12 cellular contexts compared by ENCODE assay signal in the genomic region with DNA sequence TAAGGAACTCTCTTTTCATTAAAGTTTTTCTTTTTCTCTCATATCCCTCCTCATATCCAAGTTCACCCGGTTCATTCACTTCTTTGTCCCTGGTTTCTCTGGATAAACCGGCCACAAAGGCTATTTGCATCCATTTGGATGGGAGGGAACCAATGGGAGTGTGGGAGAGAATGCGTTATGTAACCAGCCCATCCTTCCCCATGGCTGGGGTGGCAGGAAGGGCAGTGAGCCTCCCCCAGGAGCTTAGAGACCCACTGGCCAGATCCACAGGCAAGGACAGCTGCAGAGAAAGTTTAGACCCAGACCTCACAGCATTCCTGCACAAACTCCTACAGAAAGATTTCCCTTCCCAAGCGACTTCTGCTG. TPM values are rescaled to one million over a fixed set of nuclear protein-coding genes. Genes with fewer than 3 reads are reported as not detected.
DNase-seq lines count a peak whose midpoint lies in the region; TF ChIP-seq lines count a peak whose summit lies in the region.
"Had no signal": no experiment of that assay in that cellular context is flagged by ENCODE, and none has a peak within 500 bp of the region (broad histone marks: within the 10 kb centered on the region; RNA-seq: fewer than 3 reads in every experiment).

No MANE protein-coding gene starts in this region.

- intact Hi-C loops in activated naive CD4-positive, alpha-beta T cell treated with anti-CD3 and anti-CD28 coated beads for 36 hours (cut with micrococcal nuclease) = loop anchor here (1.0 kb wide), 2 partner anchors 7 to 9 kb away; no protein-coding TSS in a partner anchor

- peak overlapping the region; percentile 80 for H3K27ac Mint-ChIP-seq in activated naive CD4-positive, alpha-beta T cell treated with anti-CD3 and anti-CD28 coated beads for 36 hours
- H3K27ac Mint-ChIP-seq in activated naive CD4-positive, alpha-beta T cell treated with anti-CD3 and anti-CD28 coated beads, Interleukin-2, amount 10 ng/mL, durations not matched to agents 7 days and 5 days = no peak overlapping the region

- CTCF ChIA-PET in activated naive CD4-positive, alpha-beta T cell treated with anti-CD3 and anti-CD28 coated beads for 36 hours (lab: Charles Lee) = interaction anchor here (1.0 to 1.3 kb wide), 4 partner anchors 10 to 20 kb away, joined by 3 to 6 read pairs (median 5); no protein-coding TSS in a partner anchor
- CTCF ChIA-PET in activated naive CD4-positive, alpha-beta T cell treated with anti-CD3 and anti-CD28 coated beads, Interleukin-2, amount 10 ng/mL, durations not matched to agents 7 days and 5 days (lab: Charles Lee) = interaction anchor here (1.2 kb wide), 2 partner anchors 11 to 44 kb away, joined by 3 read pairs; no protein-coding TSS in a partner anchor

- peak overlapping the region; percentile 4 for H3K4me2 ChIP-seq in fibroblast of lung (ENCODE audit: extremely low read depth, insufficient read depth, low read length)
- H3K4me2 ChIP-seq in smooth muscle cell = peak overlapping the region; percentile 60

- TF ChIP-seq CTCF in fibroblast of lung (conservative IDR thresholded peaks at IDR 0.05 in 1 of 2, IDR thresholded peaks at IDR 0.05 in 1 of 2; ENCODE audit: low read depth in 1 of 2, low read length in 2 of 2) (no peak), smooth muscle cell (IDR thresholded peaks at IDR 0.05; ENCODE audit: borderline replicate concordance, insufficient read depth, poor library complexity, severe bottlenecking) (no peak)

- no peaks in the 10 kb centered on the region for H3K36me3 Mint-ChIP-seq in activated naive CD4-positive, alpha-beta T cell treated with anti-CD3 and anti-CD28 coated beads for 36 hours (ENCODE audit: low read depth)
- peaks cover 23% of the 10 kb centered on the region for H3K36me3 Mint-ChIP-seq in activated naive CD4-positive, alpha-beta T cell treated with anti-CD3 and anti-CD28 coated beads, Interleukin-2, amount 10 ng/mL, durations not matched to agents 7 days and 5 days

- H3K4me1 ChIP-seq in SJSA1 (replicated peaks) (peaks cover 16% of the 10 kb centered on the region), fibroblast of lung (ENCODE audit: control insufficient read depth, extremely low read depth, insufficient read depth, low read length) (peaks cover 33% of the 10 kb centered on the region), smooth muscle cell (ENCODE audit: low read depth) (no peaks in the 10 kb centered on the region)
- H3K4me1 ChIP-seq: vagina had no signal

- H3K79me2 ChIP-seq in fibroblast of lung (ENCODE audit: control insufficient read depth, insufficient read depth, low read length) (peaks cover 47% of the 10 kb centered on the region), smooth muscle cell (ENCODE audit: low read depth) (no peaks in the 10 kb centered on the region)

- H3F3A ChIP-seq in smooth muscle cell (ENCODE audit: low read depth) = peaks cover 7% of the 10 kb centered on the region

- no peaks in the 10 kb centered on the region for H3K27me3 ChIP-seq in SJSA1 (replicated peaks)
- H3K27me3 ChIP-seq in fibroblast of lung (ENCODE audit: control insufficient read depth, insufficient read depth, low read length) = no peaks in the 10 kb centered on the region
- H3K27me3 ChIP-seq in smooth muscle cell (ENCODE audit: low read depth) = no peaks in the 10 kb centered on the region
- H3K27me3 ChIP-seq: vagina had no signal

- no peak overlapping the region for H3K4me3 Mint-ChIP-seq in activated naive CD4-positive, alpha-beta T cell treated with anti-CD3 and anti-CD28 coated beads for 36 hours
- H3K4me3 Mint-ChIP-seq in activated naive CD4-positive, alpha-beta T cell treated with anti-CD3 and anti-CD28 coated beads, Interleukin-2, amount 10 ng/mL, durations not matched to agents 7 days and 5 days = no peak overlapping the region

- H3K4me3 ChIP-seq in SJSA1 (no peak overlapping the region), fibroblast of lung (replicated peaks in 1 of 4; ENCODE audit: control extremely low read depth in 1 of 4, insufficient read depth in 1 of 4, low read depth in 3 of 4, low read length in 4 of 4) (no peak overlapping the region), smooth muscle cell (no peak overlapping the region)
- H3K4me3 ChIP-seq: skin epidermis, vagina had no signal

- 19% methylated on average over 4 of the region's 4 CpGs for WGBS in smooth muscle cell (ENCODE audit: low lambda C conversion rate)

- no peaks in the 10 kb centered on the region for H3K9me3 ChIP-seq in SJSA1 (replicated peaks)
- H3K9me3 ChIP-seq in fibroblast of lung (ENCODE audit: control insufficient read depth, insufficient read depth, low read depth, low read length) = no peaks in the 10 kb centered on the region
- no peaks in the 10 kb centered on the region for H3K9me3 ChIP-seq in smooth muscle cell (replicated peaks; ENCODE audit: low read depth)
- H3K9me3 ChIP-seq: vagina had no signal

- H3K27ac ChIP-seq in SJSA1 = peak overlapping the region; percentile 22; the same call in 1 of the 2 replicates
- peak overlapping the region; percentile 77 for H3K27ac ChIP-seq in fibroblast of lung (ENCODE audit: insufficient read depth, low read length)
- peak overlapping the region; percentile 71 for H3K27ac ChIP-seq in smooth muscle cell (ENCODE audit: low read depth)
- H3K27ac ChIP-seq: vagina had no signal

- no peak for DNase-seq in activated naive CD4-positive, alpha-beta T cell treated with anti-CD3 and anti-CD28 coated beads for 36 hours
- DNase-seq in activated naive CD4-positive, alpha-beta T cell treated with anti-CD3 and anti-CD28 coated beads, Interleukin-2, amount 10 ng/mL, durations not matched to agents 7 days and 5 days = no peak
- no peak for DNase-seq in SJSA1 (ENCODE audit: low read depth in 1 of 2, low spot score in 2 of 2)
- no peak for DNase-seq in fibroblast of lung (ENCODE audit: low read depth in 2 of 2)
- DNase-seq in smooth muscle cell (lab: John Stamatoyannopoulos, UW; ENCODE audit: unreplicated experiment) = no peak
- DNase-seq in COLO668 (lab: John Stamatoyannopoulos, UW; ENCODE audit: unreplicated experiment) = no peak
- no peak for DNase-seq in SIG-M5 treated with dmso at 0.1 percent for 504 hours (lab: John Stamatoyannopoulos, UW; ENCODE audit: unreplicated experiment)
- DNase-seq in SHP77 (lab: John Stamatoyannopoulos, UW) = no peak
- DNase-seq: aorta, NCI-H510A treated with DMSO at 0.1 percent for 48 hours had no signal

- H2AFZ ChIP-seq in fibroblast of lung (ENCODE audit: low read length) (no peak overlapping the region), smooth muscle cell (ENCODE audit: low read depth) (peak overlapping the region; percentile 11)

- H3K36me3 ChIP-seq in SJSA1 (no peaks in the 10 kb centered on the region), fibroblast of lung (ENCODE audit: control insufficient read depth, insufficient read depth, low read length) (peaks cover 2% of the 10 kb centered on the region), smooth muscle cell (ENCODE audit: low read depth) (no peaks in the 10 kb centered on the region)
- H3K36me3 ChIP-seq: vagina had no signal

- no peaks in the 10 kb centered on the region for H3K9me3 Mint-ChIP-seq in activated naive CD4-positive, alpha-beta T cell treated with anti-CD3 and anti-CD28 coated beads for 36 hours
- H3K9me3 Mint-ChIP-seq in activated naive CD4-positive, alpha-beta T cell treated with anti-CD3 and anti-CD28 coated beads, Interleukin-2, amount 10 ng/mL, durations not matched to agents 7 days and 5 days = no peaks in the 10 kb centered on the region

- H4K20me1 ChIP-seq in fibroblast of lung (ENCODE audit: control insufficient read depth, extremely low read depth, insufficient read depth, low read length) (no peaks in the 10 kb centered on the region), smooth muscle cell (ENCODE audit: low read depth) (no peaks in the 10 kb centered on the region)

- H3K9ac ChIP-seq in fibroblast of lung (ENCODE audit: insufficient read depth, low read length) (peak overlapping the region; percentile 1), smooth muscle cell (ENCODE audit: low read depth) (no peak overlapping the region)

- H3K27me3 Mint-ChIP-seq in activated naive CD4-positive, alpha-beta T cell treated with anti-CD3 and anti-CD28 coated beads for 36 hours (ENCODE audit: low read depth) = no peaks in the 10 kb centered on the region
- no peaks in the 10 kb centered on the region for H3K27me3 Mint-ChIP-seq in activated naive CD4-positive, alpha-beta T cell treated with anti-CD3 and anti-CD28 coated beads, Interleukin-2, amount 10 ng/mL, durations not matched to agents 7 days and 5 days

- H3K4me1 Mint-ChIP-seq in activated naive CD4-positive, alpha-beta T cell treated with anti-CD3 and anti-CD28 coated beads for 36 hours (ENCODE audit: low read depth) = peaks cover 66% of the 10 kb centered on the region
- H3K4me1 Mint-ChIP-seq in activated naive CD4-positive, alpha-beta T cell treated with anti-CD3 and anti-CD28 coated beads, Interleukin-2, amount 10 ng/mL, durations not matched to agents 7 days and 5 days = peaks cover 51% of the 10 kb centered on the region

RNA-seq across cellular contexts. Expression of gene CASS4, which starts 10.7 kb away (rescaled TPM):
- 1 to 10 TPM; 5.1 to 5.2 TPM for total RNA-seq in activated naive CD4-positive, alpha-beta T cell treated with anti-CD3 and anti-CD28 coated beads for 36 hours
- not detected in 2 replicates for total RNA-seq in SJSA1 (2014; rRNA removed; shearing (Covaris generic))
- 14.9 and 17.7 TPM in 2 replicates for total RNA-seq in fibroblast of lung
- polyA plus RNA-seq in fibroblast of lung = 63.7 and 65.8 TPM in 2 replicates
- polyA plus RNA-seq in fibroblast of lung (2012) = 39.0 and 48.2 TPM in 2 replicates
- 84.7 and 110 TPM in 2 replicates for polyA minus RNA-seq in fibroblast of lung (ENCODE audit: low replicate concordance)
- 0.22 TPM in 1 of 2 replicates, not detected in the other for total RNA-seq in smooth muscle cell
- polyA plus RNA-seq in smooth muscle cell = 0.07 and 0.34 TPM in 2 replicates

RNA-seq across cellular contexts. Expression of gene CSTF1, which starts 30.4 kb away (rescaled TPM):
- 10 to 100 TPM; 68.0 to 70.7 TPM for total RNA-seq in activated naive CD4-positive, alpha-beta T cell treated with anti-CD3 and anti-CD28 coated beads for 36 hours
- 36.4 and 37.8 TPM in 2 replicates for total RNA-seq in SJSA1 (2014; rRNA removed; shearing (Covaris generic))
- total RNA-seq in fibroblast of lung = 28.8 and 31.2 TPM in 2 replicates
- 55.2 and 68.6 TPM in 2 replicates for polyA plus RNA-seq in fibroblast of lung
- 34.5 and 46.9 TPM in 2 replicates for polyA plus RNA-seq in fibroblast of lung (2012)
- 133 and 137 TPM in 2 replicates for polyA minus RNA-seq in fibroblast of lung (ENCODE audit: low replicate concordance)
- 38.5 and 52.4 TPM in 2 replicates for total RNA-seq in smooth muscle cell
- 21.6 and 27.8 TPM in 2 replicates for polyA plus RNA-seq in smooth muscle cell

RNA-seq across cellular contexts. Expression of gene AURKA, which starts 30.8 kb away (rescaled TPM):
- 100 to 1,000 TPM; 115 to 121 TPM for total RNA-seq in activated naive CD4-positive, alpha-beta T cell treated with anti-CD3 and anti-CD28 coated beads for 36 hours
- 116 and 132 TPM in 2 replicates for total RNA-seq in SJSA1 (2014; rRNA removed; shearing (Covaris generic))
- total RNA-seq in fibroblast of lung (4.9 and 27.7 TPM in 2 replicates), smooth muscle cell (9.2 and 12.7 TPM in 2 replicates)
- polyA plus RNA-seq in fibroblast of lung (32.7 and 89.3 TPM in 2 replicates), smooth muscle cell (13.8 and 13.9 TPM in 2 replicates)
- polyA plus RNA-seq in fibroblast of lung (2012) = 20.4 and 60.3 TPM in 2 replicates
- polyA minus RNA-seq in fibroblast of lung (ENCODE audit: low replicate concordance) = 5.4 and 24.1 TPM in 2 replicates

RNA-seq across cellular contexts. Expression of gene RTF2, which starts 45.6 kb away (rescaled TPM):
- total RNA-seq in activated naive CD4-positive, alpha-beta T cell treated with anti-CD3 and anti-CD28 coated beads for 36 hours = 10 to 100 TPM; 76.8 to 82.9 TPM
- total RNA-seq in SJSA1 (2014; rRNA removed; shearing (Covaris generic)) = 118 and 121 TPM in 2 replicates
- 86.3 and 100 TPM in 2 replicates for total RNA-seq in fibroblast of lung
- polyA plus RNA-seq in fibroblast of lung = 107 and 117 TPM in 2 replicates
- 118 and 145 TPM in 2 replicates for polyA plus RNA-seq in fibroblast of lung (2012)
- polyA minus RNA-seq in fibroblast of lung (ENCODE audit: low replicate concordance) = 50.0 and 80.3 TPM in 2 replicates
- total RNA-seq in smooth muscle cell = 35.1 and 38.0 TPM in 2 replicates
- 106 and 109 TPM in 2 replicates for polyA plus RNA-seq in smooth muscle cell

Comparison
In these comparisons a context has a peak if more than half of its experiments do, and no peak if none do; other contexts are left out.
1. H3K27ac ChIP-seq: peak in every context shown above with its lines; median percentile 77 in fibroblast of lung; 71 in smooth muscle cell; 22 in SJSA1.